In genomic region chr3:64089386-64089785, GRCh38 we compare ENCODE assay signal across 8 cellular contexts.
A peak's percentile ranks its signal among the peaks of the same experiment; 100 is the strongest.
DNase-seq lines count a peak whose midpoint lies in the region; ATAC-seq and TF ChIP-seq lines count a peak whose summit lies in the region.
"Not testable (repeated sequence)": the region's sequence is repeated elsewhere in the genome, so short reads cannot be mapped to it uniquely, and the experiment has no call there.

No MANE protein-coding gene starts in this region.

- H3K4me1 ChIP-seq in A673 (ENCODE audit: insufficient read depth, low read length, poor library complexity, severe bottlenecking): peaks cover 21% of the 10 kb centered on the region
- peaks cover 35% of the 10 kb centered on the region for H3K4me1 ChIP-seq in GM23338 (ENCODE audit: insufficient read depth)
- H3K4me1 ChIP-seq in mesendoderm (ENCODE audit: control insufficient read depth, low read depth, low read length): peaks cover 18% of the 10 kb centered on the region
- peaks cover 31 to 35% of the 10 kb centered on the region in 2 donors for H3K4me1 ChIP-seq in thyroid gland

- H3F3A ChIP-seq in GM23338 (replicated peaks; ENCODE audit: low read depth): not testable (repeated sequence)

- not testable (repeated sequence) for H3K79me1 ChIP-seq in mesendoderm (ENCODE audit: low read length)

- not testable (repeated sequence) for H4K8ac ChIP-seq in mesendoderm (ENCODE audit: low read depth, low read length)

- intact Hi-C loops in A673 (cut with micrococcal nuclease; ENCODE audit: unreplicated experiment); left ventricle myocardium superior (cut with micrococcal nuclease); thyroid gland (cut with DNase I): not testable (repeated sequence)

- not testable (repeated sequence) for H2BK15ac ChIP-seq in mesendoderm (replicated peaks; ENCODE audit: low read depth)

- H3K36me3 ChIP-seq in A673 (ENCODE audit: insufficient read depth, low read length, poor library complexity, severe bottlenecking); GM23338 (ENCODE audit: insufficient read depth); mesendoderm (ENCODE audit: control insufficient read depth, insufficient read depth, low read length); thyroid gland: not testable (repeated sequence)

- not testable (repeated sequence) for H3K9me2 ChIP-seq in GM23338 (ENCODE audit: insufficient read depth)

- H2BK120ac ChIP-seq in mesendoderm (ENCODE audit: low read depth, low read length): not testable (repeated sequence)

- not testable (repeated sequence) for H4K20me1 ChIP-seq in GM23338 (replicated peaks; ENCODE audit: insufficient read depth)

- H3K4ac ChIP-seq in mesendoderm (ENCODE audit: low read depth, low read length): not testable (repeated sequence)

- not testable (repeated sequence) for TF ChIP-seq POLR2A in thyroid gland (IDR thresholded peaks at IDR 0.05)

- H3K27me3 ChIP-seq in A673 (replicated peaks; ENCODE audit: insufficient read depth, low read depth, low read length, poor library complexity); GM23338 (ENCODE audit: insufficient read depth); mesendoderm (ENCODE audit: insufficient read depth, low read length, poor library complexity); thyroid gland: not testable (repeated sequence)

- H3K9ac ChIP-seq in mesendoderm (ENCODE audit: low read length): not testable (repeated sequence)

- H3K36me3 Mint-ChIP-seq in GM23338 (ENCODE audit: low read depth): not testable (repeated sequence)

- not testable (repeated sequence) for BruUV-seq in A673 (replicated peaks; lab: Mats Ljungman, UMichigan)

- not testable (repeated sequence) for H3K79me2 ChIP-seq in GM23338 (replicated peaks; ENCODE audit: insufficient read depth); mesendoderm (ENCODE audit: control insufficient read depth, insufficient read depth, low read length)

- H2AK5ac ChIP-seq in mesendoderm (ENCODE audit: low read length): not testable (repeated sequence)

- H3K4me2 ChIP-seq in GM23338; mesendoderm (ENCODE audit: low read length): not testable (repeated sequence)

- not testable (repeated sequence) for H3K23ac ChIP-seq in mesendoderm (ENCODE audit: low read length)

- CTCF ChIA-PET in A673 (lab: Charles Lee): not testable (repeated sequence)

- 0 out of 2 replicates have a peak overlapping the region, but pooled peaks have one; percentile 15 for H3K27ac Mint-ChIP-seq in GM23338

- peak overlapping the region; percentile 51 for H3K56ac ChIP-seq in mesendoderm (ENCODE audit: low read length)

- peak overlapping the region; percentile 38 for H4K5ac ChIP-seq in mesendoderm (ENCODE audit: low read length)

- WGBS in mesendoderm (ENCODE audit: extremely low coverage, insufficient coverage, low lambda C conversion rate): no CpG with 5 or more reads among the region's 4 CpGs
- 27 to 34% methylated on average over 4 of the region's 4 CpGs for WGBS in thyroid gland, 2 donors

- TF ChIP-seq CTCF in A673 (conservative IDR thresholded peaks at IDR 0.05; ENCODE audit: low read depth, low read length); GM23338 (conservative IDR thresholded peaks at IDR 0.05; ENCODE audit: low read depth in 2 of 2); fibroblast of mammary gland (conservative IDR thresholded peaks at IDR 0.05; ENCODE audit: control insufficient read depth, insufficient read depth, low read depth, low read length); thyroid gland (IDR thresholded peaks at IDR 0.05): not testable (repeated sequence)

- H3K4me1 Mint-ChIP-seq in GM23338: peaks cover 42% of the 10 kb centered on the region

- peak overlapping the region; percentile 80 for H3K18ac ChIP-seq in mesendoderm (ENCODE audit: low read length)

- not testable (repeated sequence) for H3K9me3 ChIP-seq in A673 (ENCODE audit: low read depth, low read length, poor library complexity, severe bottlenecking); thyroid gland

- H3K4me3 Mint-ChIP-seq in GM23338: not testable (repeated sequence)

- H2BK5ac ChIP-seq in mesendoderm (ENCODE audit: low read length): not testable (repeated sequence)

- peak; percentile 41 for DNase-seq in A673 (ENCODE audit: low spot score)
- DNase-seq in GM23338 (ENCODE audit: low spot score): peak; percentile 30
- DNase-seq in NCI-H69 (lab: John Stamatoyannopoulos, UW): peak; percentile 57
- DNase-seq in amniotic epithelial cell (ENCODE audit: low read depth): peak; percentile 61
- peak; percentile 33 for DNase-seq in fibroblast of mammary gland (ENCODE audit: low read depth)
- not testable (repeated sequence) for DNase-seq in left ventricle myocardium superior
- peak; percentile 45 for DNase-seq in mesendoderm
- DNase-seq in thyroid gland: peak; percentile 73 to 81

- POLR2A ChIA-PET in A673 (lab: Charles Lee; ENCODE audit: low non-redundant PET): not testable (repeated sequence)

- not testable (repeated sequence) for H3K4me3 ChIP-seq in A673 (ENCODE audit: low read depth, low read length, poor library complexity, severe bottlenecking); GM23338; fibroblast of mammary gland (ENCODE audit: control insufficient read depth, low read depth, low read length); mesendoderm (ENCODE audit: low read length); thyroid gland (replicated peaks in 1 of 3)

- not testable (repeated sequence) for H3K9me3 Mint-ChIP-seq in GM23338

- not testable (repeated sequence) for H3K27ac ChIP-seq in A673 (ENCODE audit: low read depth, low read length, poor library complexity, severe bottlenecking); GM23338 (ENCODE audit: low read depth); mesendoderm (ENCODE audit: low read depth, low read length)
- peak overlapping the region in 2 of 3 donors; percentile 2 to 67 for H3K27ac ChIP-seq in thyroid gland

- not testable (repeated sequence) for H3K27me3 Mint-ChIP-seq in GM23338 (ENCODE audit: insufficient read depth, low read depth, poor library complexity)

- H2AFZ ChIP-seq in GM23338: peak overlapping the region; percentile 74; the same call in 1 of the 2 replicates

- peak; percentile 58 for ATAC-seq in GM23338
- peak; percentile 31 for ATAC-seq in left ventricle myocardium superior
